ENCODE assay signal across 10 cellular contexts in genomic region chr2:25443766-25444165, GRCh38.
"Had no signal": no experiment of that assay in that cellular context is flagged by ENCODE, and none has a peak within 500 bp of the region (broad histone marks: within the 10 kb centered on the region; RNA-seq: fewer than 3 reads in every experiment).

No MANE protein-coding gene starts in this region.

- DNase-seq: GM23248, GOT3, H7, H9, HCEC 1CT, HFFc6 had no signal

- H2AFZ ChIP-seq: GM23248, GM23338 had no signal

- H3K9ac ChIP-seq: GM23248 had no signal

- FAIRE-seq: H1, H54 had no signal

- H3K9me3 ChIP-seq: HAP-1 had no signal

- H3K27ac ChIP-seq: GM23248 had no signal

- H3K4me2 ChIP-seq: GM23338 had no signal

- H3K4me3 ChIP-seq: GM23248, GM23338, HAP-1 had no signal
